Comparison of ENCODE assay signal across 8 cellular contexts in genomic region chrX:13937370-13938052, GRCh38.
DNase-seq lines count a peak whose midpoint lies in the region; ATAC-seq, FAIRE-seq and TF ChIP-seq lines count a peak whose summit lies in the region.

No MANE protein-coding gene starts in this region.

- no TSS peak for BruUV-seq in GM12878 (replicated peaks; lab: Mats Ljungman, UMichigan)

- H2AFZ ChIP-seq in GM12878 (ENCODE audit: control insufficient read depth, low read depth, low read length) (no peak overlapping the region), Karpas-422 (ENCODE audit: low read length) (no peak overlapping the region)

- H3K4me2 ChIP-seq in GM12878 (ENCODE audit: control insufficient read depth, insufficient read depth) = peak overlapping the region; percentile 54; the same call in 1 of the 2 replicates
- no peak overlapping the region for H3K4me2 ChIP-seq in Karpas-422 (ENCODE audit: low read depth, low read length, poor library complexity, severe bottlenecking)

- FAIRE-seq in GM12878 (lab: Jason Lieb, UNC) = no peak

- H3K9me3 ChIP-seq in GM12878 (replicated peaks; ENCODE audit: control insufficient read depth, insufficient read depth, low read length) (no peaks in the 10 kb centered on the region; the same call in 2 of the 3 replicates), Karpas-422 (ENCODE audit: low read length) (no peaks in the 10 kb centered on the region)

- no peak overlapping the region for H3K9ac ChIP-seq in GM12878 (ENCODE audit: control insufficient read depth, insufficient read depth, low read length)
- H3K9ac ChIP-seq in Karpas-422 (ENCODE audit: low read length) = no peak overlapping the region

- H3K4me1 ChIP-seq in GM12878 (ENCODE audit: control insufficient read depth, insufficient read depth, low read length) (no peaks in the 10 kb centered on the region), Karpas-422 (ENCODE audit: low read length) (no peaks in the 10 kb centered on the region)

- H3K79me2 ChIP-seq in GM12878 (ENCODE audit: control insufficient read depth, insufficient read depth, low read length) (no peaks in the 10 kb centered on the region), Karpas-422 (ENCODE audit: low read length) (no peaks in the 10 kb centered on the region)

- SMC1A ChIA-PET in GM12878 (lab: Charles Lee; ENCODE audit: uncharacterized antibody, unreplicated experiment) = interaction anchor here (0.6 kb wide), 1 partner anchor 27 kb away, joined by 3 read pairs; no protein-coding TSS in a partner anchor

- RAD21 ChIA-PET in GM12878 (lab: Charles Lee; ENCODE audit: unreplicated experiment) = no interaction called here

- no peak for TF ChIP-seq EP300 in GM12878 (IDR thresholded peaks at IDR 0.05; ENCODE audit: borderline replicate concordance in 1 of 2, control insufficient read depth in 1 of 2, low read depth in 2 of 2, low read length in 2 of 2)

- no peak for TF ChIP-seq CTCF in GM12878 (IDR thresholded peaks at IDR 0.05 in 2 of 3, conservative IDR thresholded peaks at IDR 0.05 in 1 of 3; ENCODE audit: control insufficient read depth in 2 of 3, extremely low read depth in 1 of 3, insufficient read depth in 1 of 3, low read depth in 3 of 3, low read length in 3 of 3)

- no peak for TF ChIP-seq POLR2A in GM12878 (IDR thresholded peaks at IDR 0.05; ENCODE audit: low read depth, low read length)

- ATAC-seq in GM12878 (peak; percentile 31), HG03039 (IDR thresholded peaks at IDR 0.05; ENCODE audit: unreplicated experiment) (no peak)

- H3K27me3 ChIP-seq in GM12878 (replicated peaks in 1 of 2; ENCODE audit: control insufficient read depth in 2 of 2, insufficient read depth in 2 of 2, low read length in 1 of 2) (peaks cover 7 to 15% of the 10 kb centered on the region in 2 experiments), Karpas-422 (ENCODE audit: low read length) (no peaks in the 10 kb centered on the region)

- H4K20me1 ChIP-seq in GM12878 (ENCODE audit: control insufficient read depth, insufficient read depth) = no peaks in the 10 kb centered on the region
- H4K20me1 ChIP-seq in Karpas-422 (ENCODE audit: insufficient read depth, low read depth, low read length) = no peaks in the 10 kb centered on the region

- 22% methylated on average over 27 of the region's 27 CpGs for WGBS in GM12878 (ENCODE audit: insufficient coverage, insufficient replicate concordance, low lambda C conversion rate, missing lambda C conversion rate)

- H3K27ac ChIP-seq in GM12878 (ENCODE audit: control insufficient read depth, insufficient read depth) = no peak overlapping the region
- no peak overlapping the region for H3K27ac ChIP-seq in Karpas-422 (ENCODE audit: low read length)

- POLR2A ChIA-PET in HEK293T (lab: Yijun Ruan, JAX) = interaction anchor here (1.0 to 2.2 kb wide), 2 partner anchors 92 to 203 kb away, joined by 4 to 11 read pairs; partner anchors contain the start of genes GEMIN8, OFD1 and TRAPPC2
- POLR2A ChIA-PET in GM12878 (lab: Charles Lee) = no interaction called here

- peak overlapping the region; percentile 23; the same call in 1 of the 2 replicates for H3K4me3 ChIP-seq in GM12878
- H3K4me3 ChIP-seq in Karpas-422 (ENCODE audit: low read length) = no peak overlapping the region

- in situ Hi-C loops in GM12878 (cut with MboI) = no loop called here

- DNase-seq in AG20443 (ENCODE audit: low spot score) = peak; percentile 50
- DNase-seq in HEK293T (ENCODE audit: extremely low spot score) = peak; percentile 23
- no peak for DNase-seq in GM12878 (ENCODE audit: low read depth, low spot score)
- DNase-seq in kidney tubule cell (ENCODE audit: low spot score) = peak; percentile 9
- peak; percentile 68 for DNase-seq in superior temporal gyrus (ENCODE audit: extremely low spot score)
- no peak for DNase-seq in Karpas-422
- no peak for DNase-seq in KG1 (lab: John Stamatoyannopoulos, UW)

- H3K36me3 ChIP-seq in GM12878 (ENCODE audit: control insufficient read depth in 2 of 2, insufficient read depth in 2 of 2, low read length in 1 of 2) (no peaks in the 10 kb centered on the region), Karpas-422 (ENCODE audit: insufficient read depth, low read length) (no peaks in the 10 kb centered on the region)

- intact Hi-C loops in GM12878 (cut with micrococcal nuclease; ENCODE audit: unreplicated experiment) = no loop called here

- TF ChIP-seq RAD21 in GM12878 (IDR thresholded peaks at IDR 0.05; ENCODE audit: insufficient read depth, low read depth, low read length) = no peak

- H3K9me2 ChIP-seq in Karpas-422 (replicated peaks; ENCODE audit: insufficient read depth, low read length) = no peaks in the 10 kb centered on the region

- CTCF ChIA-PET in HEK293T (lab: Yijun Ruan, JAX) = no interaction called here
- CTCF ChIA-PET in GM12878 (lab: Yijun Ruan, JAX) = no interaction called here

TF ChIP-seq in HEK293T, 16 proteins besides CTCF, POLR2A, EP300 and RAD21:
- no peak for TF ChIP-seq CTBP1 (IDR thresholded peaks at IDR 0.05; ENCODE audit: borderline replicate concordance)
- no peak for TF ChIP-seq HDGF (IDR thresholded peaks at IDR 0.05; ENCODE audit: borderline replicate concordance)
- TF ChIP-seq ARNT (IDR thresholded peaks at IDR 0.05) = no peak

TF ChIP-seq in GM12878, 131 proteins besides CTCF, POLR2A, EP300 and RAD21 (continues in another document):
- TF ChIP-seq WRNIP1 (IDR thresholded peaks at IDR 0.05; ENCODE audit: borderline replicate concordance, low read depth, low read length) (no peak), ZZZ3 (IDR thresholded peaks at IDR 0.05; ENCODE audit: control insufficient read depth, insufficient read length, low read depth) (no peak), JUNB (IDR thresholded peaks at IDR 0.05) (no peak), ELK1 (IDR thresholded peaks at IDR 0.05; ENCODE audit: low read depth, low read length) (no peak), ZNF384 (IDR thresholded peaks at IDR 0.05; ENCODE audit: borderline replicate concordance, low read depth, low read length) (no peak), HSF1 (IDR thresholded peaks at IDR 0.05; ENCODE audit: low read depth, low read length) (no peak), ZBTB33 (IDR thresholded peaks at IDR 0.05) (no peak), ZNF24 (IDR thresholded peaks at IDR 0.05) (no peak), BCL3 (IDR thresholded peaks at IDR 0.05; ENCODE audit: borderline replicate concordance, insufficient read depth, low read depth, low read length, poor library complexity, severe bottlenecking) (no peak), SUPT20H (IDR thresholded peaks at IDR 0.05; ENCODE audit: borderline replicate concordance, control insufficient read depth, low read depth, low read length) (no peak), NFIC (IDR thresholded peaks at IDR 0.05; ENCODE audit: low read depth, low read length) (no peak), IRF4 (IDR thresholded peaks at IDR 0.05; ENCODE audit: low read depth, low read length) (no peak), ATF7 (IDR thresholded peaks at IDR 0.05; ENCODE audit: low read depth) (no peak)

Comparison
In these comparisons a context has a peak if more than half of its experiments do, and no peak if none do; other contexts are left out.
1. DNase-seq: peak in AG20443 (single experiment), HEK293T (single experiment), kidney tubule cell (single experiment) and superior temporal gyrus (single experiment); none in GM12878 (single experiment), Karpas-422 (single experiment) and KG1 (single experiment).